Comparison of ENCODE assay signal across 10 cellular contexts in the genomic region with DNA sequence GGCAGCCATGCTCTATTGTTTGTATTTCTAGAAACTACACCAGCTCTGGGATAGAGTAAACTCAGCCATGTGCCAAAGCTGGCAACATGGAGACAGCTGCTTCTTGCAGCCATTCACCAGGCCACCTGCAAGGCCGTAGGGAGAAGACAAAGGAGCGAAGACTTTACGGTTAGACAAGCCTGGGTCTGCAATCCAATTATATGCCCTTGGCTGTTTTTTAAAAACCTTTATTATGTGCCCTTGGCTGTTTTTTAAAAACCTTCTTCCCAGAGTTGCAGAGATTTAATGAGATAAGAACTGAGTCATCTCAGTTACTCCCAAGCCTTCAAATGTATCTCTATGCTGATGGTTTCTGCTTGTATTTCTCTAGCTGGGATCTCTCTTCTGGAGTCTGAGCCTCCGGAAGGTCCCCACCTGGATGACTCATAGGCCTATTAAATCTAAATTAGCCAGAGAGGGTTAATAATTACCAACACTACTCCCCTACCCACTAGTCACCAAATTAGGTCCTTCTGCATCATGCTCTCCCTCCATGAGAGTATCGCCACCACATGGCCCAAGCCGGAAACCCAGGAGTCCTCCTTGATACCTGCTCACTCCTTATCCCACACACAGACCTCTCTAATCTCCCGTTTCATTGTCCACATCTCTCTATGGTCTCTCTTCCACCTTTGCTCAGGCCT. TPM values are rescaled to one million over a fixed set of nuclear protein-coding genes. Genes with fewer than 3 reads are reported as not detected.
A peak's percentile ranks its signal among the peaks of the same experiment; 100 is the strongest.
DNase-seq lines count a peak whose midpoint lies in the region; ATAC-seq, FAIRE-seq and TF ChIP-seq lines count a peak whose summit lies in the region.
"Had no signal": no experiment of that assay in that cellular context is flagged by ENCODE, and none has a peak within 500 bp of the region (broad histone marks: within the 10 kb centered on the region; RNA-seq: fewer than 3 reads in every experiment).

No MANE protein-coding gene starts in this region.

- H3K9me3 Mint-ChIP-seq in activated CD4-positive, alpha-beta memory T cell treated with anti-CD3 and anti-CD28 coated beads for 36 hours, result no peaks in the 10 kb centered on the region
- no peaks in the 10 kb centered on the region for H3K9me3 Mint-ChIP-seq in activated CD4-positive, alpha-beta memory T cell treated with anti-CD3 and anti-CD28 coated beads, Interleukin-2, amount 10 ng/mL, durations not matched to agents 7 days and 5 days
- no peaks in the 10 kb centered on the region for H3K9me3 Mint-ChIP-seq in stimulated activated naive CD8-positive, alpha-beta T cell treated with anti-CD3 and anti-CD28 coated beads, Interleukin-15, amount 100 ng/mL, for 72 hours
- H3K9me3 Mint-ChIP-seq: activated naive CD4-positive, alpha-beta T cell treated with anti-CD3 and anti-CD28 coated beads, Interleukin-2, amount 50 U/mL, for 24 hours had no signal

- 22 to 65% (median 32%) methylated on average over 7 of the region's 7 CpGs for WGBS in small intestine, 3 donors

- no peak overlapping the region for H3K4me3 Mint-ChIP-seq in activated CD4-positive, alpha-beta memory T cell treated with anti-CD3 and anti-CD28 coated beads for 36 hours
- H3K4me3 Mint-ChIP-seq in activated CD4-positive, alpha-beta memory T cell treated with anti-CD3 and anti-CD28 coated beads, Interleukin-2, amount 10 ng/mL, durations not matched to agents 7 days and 5 days, result no peak overlapping the region
- no peak overlapping the region for H3K4me3 Mint-ChIP-seq in stimulated activated naive CD8-positive, alpha-beta T cell treated with anti-CD3 and anti-CD28 coated beads, Interleukin-15, amount 100 ng/mL, for 72 hours
- H3K4me3 Mint-ChIP-seq: activated naive CD4-positive, alpha-beta T cell treated with anti-CD3 and anti-CD28 coated beads, Interleukin-2, amount 50 U/mL, for 24 hours; CD14-positive monocyte had no signal

- TF ChIP-seq POLR2A in gastrocnemius medialis (IDR thresholded peaks at IDR 0.05), result no peak

- 0 out of 2 replicates have a peak, but pooled peaks have one; percentile 3 for TF ChIP-seq CTCF in LNCaP clone FGC (IDR thresholded peaks at IDR 0.05; ENCODE audit: control insufficient read depth, extremely low read depth, insufficient read depth)
- peak; percentile 12 for TF ChIP-seq CTCF in epithelial cell of esophagus (IDR thresholded peaks at IDR 0.05; ENCODE audit: insufficient read depth, low read depth, low read length, missing control alignments)
- no peak for TF ChIP-seq CTCF in gastrocnemius medialis (IDR thresholded peaks at IDR 0.05 in 4 of 5, conservative IDR thresholded peaks at IDR 0.05 in 1 of 5)

- no peaks in the 10 kb centered on the region for H3K27me3 Mint-ChIP-seq in activated CD4-positive, alpha-beta memory T cell treated with anti-CD3 and anti-CD28 coated beads for 36 hours
- H3K27me3 Mint-ChIP-seq in activated CD4-positive, alpha-beta memory T cell treated with anti-CD3 and anti-CD28 coated beads, Interleukin-2, amount 10 ng/mL, durations not matched to agents 7 days and 5 days, result no peaks in the 10 kb centered on the region
- H3K27me3 Mint-ChIP-seq in stimulated activated naive CD8-positive, alpha-beta T cell treated with anti-CD3 and anti-CD28 coated beads, Interleukin-15, amount 100 ng/mL, for 72 hours, result no peaks in the 10 kb centered on the region
- H3K27me3 Mint-ChIP-seq: activated naive CD4-positive, alpha-beta T cell treated with anti-CD3 and anti-CD28 coated beads, Interleukin-2, amount 50 U/mL, for 24 hours had no signal

- in situ Hi-C loops in gastrocnemius medialis (cut with MboI; ENCODE audit: low sequenced_read_pairs in 4 of 4), result no loop called here

- POLR2A ChIA-PET in activated CD4-positive, alpha-beta memory T cell treated with anti-CD3 and anti-CD28 coated beads for 36 hours (lab: Charles Lee), result no interaction called here
- POLR2A ChIA-PET in activated CD4-positive, alpha-beta memory T cell treated with anti-CD3 and anti-CD28 coated beads, Interleukin-2, amount 10 ng/mL, durations not matched to agents 7 days and 5 days (lab: Charles Lee), result no interaction called here

- H3K27me3 ChIP-seq in small intestine (ENCODE audit: control insufficient read depth in 2 of 2, insufficient read depth in 2 of 2, low read length in 2 of 2), result no peaks in the 10 kb centered on the region
- H3K27me3 ChIP-seq in gastrocnemius medialis, result no peaks in the 10 kb centered on the region

- H3K27ac Mint-ChIP-seq in activated CD4-positive, alpha-beta memory T cell treated with anti-CD3 and anti-CD28 coated beads for 36 hours, result no peak overlapping the region
- H3K27ac Mint-ChIP-seq in activated CD4-positive, alpha-beta memory T cell treated with anti-CD3 and anti-CD28 coated beads, Interleukin-2, amount 10 ng/mL, durations not matched to agents 7 days and 5 days, result no peak overlapping the region
- no peak overlapping the region for H3K27ac Mint-ChIP-seq in stimulated activated naive CD8-positive, alpha-beta T cell treated with anti-CD3 and anti-CD28 coated beads, Interleukin-15, amount 100 ng/mL, for 72 hours
- H3K27ac Mint-ChIP-seq: activated naive CD4-positive, alpha-beta T cell treated with anti-CD3 and anti-CD28 coated beads, Interleukin-2, amount 50 U/mL, for 24 hours had no signal

- peaks cover 10% of the 10 kb centered on the region in 2 donors for H3K4me1 ChIP-seq in small intestine (ENCODE audit: control insufficient read depth in 2 of 2, insufficient read depth in 1 of 2, low read depth in 1 of 2, low read length in 1 of 2)
- peaks cover 0 to 9% of the 10 kb centered on the region in 2 donors for H3K4me1 ChIP-seq in gastrocnemius medialis

- intact Hi-C loops in activated CD4-positive, alpha-beta memory T cell treated with anti-CD3 and anti-CD28 coated beads for 36 hours (cut with micrococcal nuclease), result no loop called here
- intact Hi-C loops in gastrocnemius medialis (cut with DNase I; ENCODE audit: low total_unique reads), result no loop called here

- H3K9me3 ChIP-seq in small intestine (ENCODE audit: control insufficient read depth, low read depth) (no peaks in the 10 kb centered on the region), gastrocnemius medialis (no peaks in the 10 kb centered on the region)

- H3K4me1 Mint-ChIP-seq in activated CD4-positive, alpha-beta memory T cell treated with anti-CD3 and anti-CD28 coated beads for 36 hours (ENCODE audit: low read depth), result peaks cover 6% of the 10 kb centered on the region
- peaks cover 10% of the 10 kb centered on the region for H3K4me1 Mint-ChIP-seq in activated CD4-positive, alpha-beta memory T cell treated with anti-CD3 and anti-CD28 coated beads, Interleukin-2, amount 10 ng/mL, durations not matched to agents 7 days and 5 days
- H3K4me1 Mint-ChIP-seq in stimulated activated naive CD8-positive, alpha-beta T cell treated with anti-CD3 and anti-CD28 coated beads, Interleukin-15, amount 100 ng/mL, for 72 hours, result peaks cover 10% of the 10 kb centered on the region

- H3K36me3 ChIP-seq in small intestine (ENCODE audit: control insufficient read depth in 2 of 2, insufficient read depth in 2 of 2, low read length in 2 of 2) (no peaks in the 10 kb centered on the region), gastrocnemius medialis (no peaks in the 10 kb centered on the region)

- peak; percentile 38 for DNase-seq in activated CD4-positive, alpha-beta memory T cell treated with anti-CD3 and anti-CD28 coated beads for 36 hours
- DNase-seq in activated CD4-positive, alpha-beta memory T cell treated with anti-CD3 and anti-CD28 coated beads, Interleukin-2, amount 10 ng/mL, durations not matched to agents 7 days and 5 days, result no peak
- DNase-seq in LNCaP clone FGC (ENCODE audit: low read depth), result no peak
- DNase-seq in epithelial cell of esophagus (ENCODE audit: low read depth), result peak; percentile 46
- peak; percentile 95 for DNase-seq in small intestine
- no peak for DNase-seq in stimulated activated naive CD8-positive, alpha-beta T cell treated with anti-CD3 and anti-CD28 coated beads, Interleukin-15, amount 100 ng/mL, for 72 hours
- no peak for DNase-seq in gastrocnemius medialis

- H3K27ac ChIP-seq in small intestine (ENCODE audit: low read depth in 1 of 2, low read length in 1 of 2) (peak overlapping the region; percentile 47 to 88), gastrocnemius medialis (no peak overlapping the region)

- no peak for ATAC-seq in stimulated activated naive CD8-positive, alpha-beta T cell treated with anti-CD3 and anti-CD28 coated beads, Interleukin-15, amount 100 ng/mL, for 72 hours
- no peak for ATAC-seq in gastrocnemius medialis
- ATAC-seq in GM21723 (IDR thresholded peaks at IDR 0.05; ENCODE audit: unreplicated experiment), result no peak

- CTCF ChIA-PET in activated CD4-positive, alpha-beta memory T cell treated with anti-CD3 and anti-CD28 coated beads for 36 hours (lab: Charles Lee), result no interaction called here
- CTCF ChIA-PET in activated CD4-positive, alpha-beta memory T cell treated with anti-CD3 and anti-CD28 coated beads, Interleukin-2, amount 10 ng/mL, durations not matched to agents 7 days and 5 days (lab: Charles Lee), result no interaction called here

- no peaks in the 10 kb centered on the region for H3K36me3 Mint-ChIP-seq in activated CD4-positive, alpha-beta memory T cell treated with anti-CD3 and anti-CD28 coated beads for 36 hours
- no peaks in the 10 kb centered on the region for H3K36me3 Mint-ChIP-seq in activated CD4-positive, alpha-beta memory T cell treated with anti-CD3 and anti-CD28 coated beads, Interleukin-2, amount 10 ng/mL, durations not matched to agents 7 days and 5 days (ENCODE audit: low read depth)
- H3K36me3 Mint-ChIP-seq: activated naive CD4-positive, alpha-beta T cell treated with anti-CD3 and anti-CD28 coated beads, Interleukin-2, amount 50 U/mL, for 24 hours; CD14-positive monocyte had no signal

- no peak for FAIRE-seq in small intestine (lab: Jason Lieb, UNC)

- H3K4me3 ChIP-seq in LNCaP clone FGC (ENCODE audit: low read depth, low read length) (no peak overlapping the region), epithelial cell of esophagus (ENCODE audit: low read length) (no peak overlapping the region), small intestine (ENCODE audit: low read depth in 1 of 2, low read length in 2 of 2) (no peak overlapping the region), gastrocnemius medialis (no peak overlapping the region)

RNA-seq across cellular contexts. Expression of a gene that starts 17.5 kb away (rescaled TPM):
- total RNA-seq in activated CD4-positive, alpha-beta memory T cell treated with anti-CD3 and anti-CD28 coated beads for 36 hours, result 10 to 100 TPM; 29.9 to 30.7 TPM
- total RNA-seq in activated CD4-positive, alpha-beta memory T cell treated with anti-CD3 and anti-CD28 coated beads, Interleukin-2, amount 10 ng/mL, durations not matched to agents 7 days and 5 days, result 100 to 1,000 TPM; 122 to 126 TPM
- 10 to 100 TPM; 35.8 to 52.4 (median 51.7) TPM for polyA plus RNA-seq in small intestine
- 1 to 10 TPM; 2.2 to 7.9 (median 3.7) TPM for total RNA-seq in gastrocnemius medialis

Comparison
In these comparisons a context has a peak if more than half of its experiments do, and no peak if none do; other contexts are left out.
1. DNase-seq: peak in activated CD4-positive, alpha-beta memory T cell treated with anti-CD3 and anti-CD28 coated beads for 36 hours (single experiment), epithelial cell of esophagus (single experiment) and small intestine (single experiment); none in activated CD4-positive, alpha-beta memory T cell treated with anti-CD3 and anti-CD28 coated beads, Interleukin-2, amount 10 ng/mL, durations not matched to agents 7 days and 5 days (single experiment), LNCaP clone FGC (single experiment), stimulated activated naive CD8-positive, alpha-beta T cell treated with anti-CD3 and anti-CD28 coated beads, Interleukin-15, amount 100 ng/mL, for 72 hours (0 of 2) and gastrocnemius medialis (0 of 2).
2. CTCF ChIP-seq: peak in LNCaP clone FGC (single experiment) and epithelial cell of esophagus (single experiment); none in gastrocnemius medialis (0 of 5).
3. H3K27ac ChIP-seq: peak in small intestine (2 of 2); none in gastrocnemius medialis (0 of 4).